In the genomic region with DNA sequence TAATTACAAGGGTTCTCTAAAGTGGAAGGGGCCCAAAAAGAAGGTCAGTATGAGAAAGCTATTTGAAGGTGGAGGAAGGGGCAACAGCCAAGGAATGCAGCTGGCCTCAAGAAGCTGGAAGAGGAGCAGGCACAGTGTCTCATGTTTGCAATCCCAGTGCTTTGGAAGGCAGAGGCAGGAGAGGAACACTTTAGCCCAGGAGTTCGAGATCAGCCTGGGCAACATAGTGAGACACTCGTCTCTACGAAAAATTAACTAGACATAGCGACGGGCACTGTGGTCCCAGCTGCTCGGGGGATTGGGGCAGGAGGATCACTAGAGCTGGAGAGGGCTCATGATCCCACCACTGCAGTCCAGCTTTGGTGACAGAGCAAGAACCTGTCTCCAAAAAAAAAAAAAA, we compare ENCODE assay signal across 9 cellular contexts. TPM values are rescaled to one million over a fixed set of nuclear protein-coding genes. Genes with fewer than 3 reads are reported as not detected.
DNase-seq lines count a peak whose midpoint lies in the region; ATAC-seq and TF ChIP-seq lines count a peak whose summit lies in the region.
"Had no signal": no experiment of that assay in that cellular context is flagged by ENCODE, and none has a peak within 500 bp of the region (broad histone marks: within the 10 kb centered on the region; RNA-seq: fewer than 3 reads in every experiment).

No MANE protein-coding gene starts in this region.

- POLR2A ChIA-PET in CD4-positive, alpha-beta memory T cell (lab: Charles Lee; ENCODE audit: partially characterized antibody), result interaction anchor here (0.8 to 2.7 kb wide), 9 partner anchors 13 to 707 kb away, joined by 3 to 17 read pairs (median 4); partner anchors contain the start of genes ALG11, INTS6, NEK5 and VPS36

- CTCF ChIA-PET in CD4-positive, alpha-beta memory T cell (lab: Charles Lee; ENCODE audit: partially characterized antibody), result interaction anchor here (0.7 to 1.7 kb wide), 5 partner anchors 9 to 291 kb away, joined by 3 to 9 read pairs (median 4); partner anchors contain the start of gene VPS36

- H3K27me3 Mint-ChIP-seq in CD4-positive, alpha-beta memory T cell, result no peaks in the 10 kb centered on the region
- no peaks in the 10 kb centered on the region for H3K27me3 Mint-ChIP-seq in dendritic cell treated with granulocyte-macrophage colony-stimulating factor and Interleukin-4, amounts not matched to agents 40 ng/mL and 50 ng/mL, for 4 days
- H3K27me3 Mint-ChIP-seq in osteocyte (ENCODE audit: unreplicated experiment), result no peaks in the 10 kb centered on the region

- H3K36me3 Mint-ChIP-seq in CD4-positive, alpha-beta memory T cell, result peaks cover 0 to 2% of the 10 kb centered on the region in 2 donors
- peaks cover 62% of the 10 kb centered on the region for H3K36me3 Mint-ChIP-seq in dendritic cell treated with granulocyte-macrophage colony-stimulating factor and Interleukin-4, amounts not matched to agents 40 ng/mL and 50 ng/mL, for 4 days (ENCODE audit: low read depth)
- no peaks in the 10 kb centered on the region for H3K36me3 Mint-ChIP-seq in osteocyte (ENCODE audit: unreplicated experiment)

- no peak for TF ChIP-seq POLR2A in esophagus squamous epithelium (IDR thresholded peaks at IDR 0.05)

- no peak for ATAC-seq in GM19463 (IDR thresholded peaks at IDR 0.05; ENCODE audit: unreplicated experiment)

- no peak overlapping the region for H3K27ac ChIP-seq in CD4-positive, alpha-beta memory T cell (ENCODE audit: low read depth, low read length)
- peak overlapping the region in 2 of 4 donors; percentile 75 to 93 for H3K27ac ChIP-seq in esophagus squamous epithelium

- no peaks in the 10 kb centered on the region for H3K36me3 ChIP-seq in CD4-positive, alpha-beta memory T cell (ENCODE audit: insufficient read depth, low read length)
- H3K36me3 ChIP-seq in MG63, result no peaks in the 10 kb centered on the region
- no peaks in the 10 kb centered on the region for H3K36me3 ChIP-seq in esophagus squamous epithelium

- no peaks in the 10 kb centered on the region for H3K9me3 ChIP-seq in CD4-positive, alpha-beta memory T cell (ENCODE audit: control insufficient read depth in 1 of 2, low read length in 2 of 2)
- H3K9me3 ChIP-seq in MG63 (no peaks in the 10 kb centered on the region), esophagus squamous epithelium (no peaks in the 10 kb centered on the region)

- H3K4me3 ChIP-seq in CD4-positive, alpha-beta memory T cell (ENCODE audit: low read length in 2 of 2), result peak overlapping the region in 1 of 2 donors; percentile 70
- H3K4me3 ChIP-seq in MG63, result peak overlapping the region; percentile 73; the same call in 1 of the 2 replicates
- H3K4me3 ChIP-seq in esophagus squamous epithelium, result peak overlapping the region in 2 of 4 donors; percentile 94 to 99

- peaks cover 27 to 46% (median 32%) of the 10 kb centered on the region in 4 donors for H3K4me1 Mint-ChIP-seq in CD4-positive, alpha-beta memory T cell
- H3K4me1 Mint-ChIP-seq in dendritic cell treated with granulocyte-macrophage colony-stimulating factor and Interleukin-4, amounts not matched to agents 40 ng/mL and 50 ng/mL, for 4 days (ENCODE audit: low read depth), result peaks cover 72% of the 10 kb centered on the region
- peaks cover 40% of the 10 kb centered on the region for H3K4me1 Mint-ChIP-seq in osteocyte (ENCODE audit: unreplicated experiment)

- intact Hi-C loops in CD4-positive, alpha-beta memory T cell (cut with micrococcal nuclease), result no loop called here
- intact Hi-C loops in dendritic cell treated with granulocyte-macrophage colony-stimulating factor and Interleukin-4, amounts not matched to agents 40 ng/mL and 50 ng/mL, for 4 days (cut with micrococcal nuclease), result loop anchor here (2.0 kb wide), 1 partner anchor 15 kb away; no protein-coding TSS in a partner anchor
- intact Hi-C loops in esophagus squamous epithelium (cut with DNase I), result no loop called here

- no peaks in the 10 kb centered on the region for H3K9me3 Mint-ChIP-seq in CD4-positive, alpha-beta memory T cell
- no peaks in the 10 kb centered on the region for H3K9me3 Mint-ChIP-seq in dendritic cell treated with granulocyte-macrophage colony-stimulating factor and Interleukin-4, amounts not matched to agents 40 ng/mL and 50 ng/mL, for 4 days
- H3K9me3 Mint-ChIP-seq in osteocyte (ENCODE audit: unreplicated experiment), result no peaks in the 10 kb centered on the region

- H3K4me3 Mint-ChIP-seq in CD4-positive, alpha-beta memory T cell, result peak overlapping the region; percentile 87 to 95 (median 92)
- peak overlapping the region; percentile 83 for H3K4me3 Mint-ChIP-seq in dendritic cell treated with granulocyte-macrophage colony-stimulating factor and Interleukin-4, amounts not matched to agents 40 ng/mL and 50 ng/mL, for 4 days
- peak overlapping the region; percentile 87 for H3K4me3 Mint-ChIP-seq in osteocyte (ENCODE audit: unreplicated experiment)

- WGBS in esophagus squamous epithelium, 2 donors, result 96 to 100% methylated on average over 5 to 6 of the region's 6 CpGs

- peak overlapping the region; percentile 9 to 93 (median 76) for H3K27ac Mint-ChIP-seq in CD4-positive, alpha-beta memory T cell
- peak overlapping the region; percentile 99 for H3K27ac Mint-ChIP-seq in dendritic cell treated with granulocyte-macrophage colony-stimulating factor and Interleukin-4, amounts not matched to agents 40 ng/mL and 50 ng/mL, for 4 days
- H3K27ac Mint-ChIP-seq in osteocyte (ENCODE audit: unreplicated experiment), result peak overlapping the region; percentile 97

- no peaks in the 10 kb centered on the region for H3K27me3 ChIP-seq in CD4-positive, alpha-beta memory T cell (ENCODE audit: insufficient read depth, low read length)
- H3K27me3 ChIP-seq in MG63, result no peaks in the 10 kb centered on the region
- H3K27me3 ChIP-seq in esophagus squamous epithelium, result no peaks in the 10 kb centered on the region

- peaks cover 15% of the 10 kb centered on the region for H3K4me1 ChIP-seq in CD4-positive, alpha-beta memory T cell (ENCODE audit: insufficient read depth, low read length)
- peaks cover 6 to 35% (median 18%) of the 10 kb centered on the region in 3 donors for H3K4me1 ChIP-seq in esophagus squamous epithelium

- DNase-seq in CD4-positive, alpha-beta memory T cell, result no peak
- DNase-seq in MG63 (no peak), osteocyte (ENCODE audit: extremely low spot score, unreplicated experiment) (no peak), esophagus squamous epithelium (lab: John Stamatoyannopoulos, UW) (no peak)
- DNase-seq in stimulated activated CD4-positive, alpha-beta T cell treated with anti-CD3 and anti-CD28 coated beads, Interleukin-12 subunit alpha, Interleukin-12 subunit beta, amount 100 ng/mL, for 4 hours, result no peak
- DNase-seq in effector CD4-positive, alpha-beta T cell, result no peak
- DNase-seq: cerebellar nuclear complex had no signal

- TF ChIP-seq CTCF in osteocyte (IDR thresholded peaks at IDR 0.05) (no peak), esophagus squamous epithelium (IDR thresholded peaks at IDR 0.05) (no peak)

RNA-seq across cellular contexts. Expression of gene NEK3, which starts 0.7 kb away (rescaled TPM):
- 1 to 10 TPM; 6.4 to 8.2 TPM for total RNA-seq in CD4-positive, alpha-beta memory T cell
- 1 to 10 TPM; 3.4 to 7.3 TPM for polyA plus RNA-seq in CD4-positive, alpha-beta memory T cell
- 6.7 and 6.9 TPM in 2 replicates for total RNA-seq in MG63 (2014; rRNA removed; shearing (Covaris generic); ENCODE audit: low replicate concordance)
- total RNA-seq in osteocyte (19.9 and 23.6 TPM in 2 replicates), esophagus squamous epithelium (1 to 10 TPM; 2.2 to 9.0 (median 5.8) TPM)

RNA-seq across cellular contexts. Expression of gene NEK5, which starts 31.2 kb away (rescaled TPM):
- not detected for total RNA-seq in CD4-positive, alpha-beta memory T cell
- under 1 TPM in 1 of 2 donors, not detected in 1; 0.06 TPM for polyA plus RNA-seq in CD4-positive, alpha-beta memory T cell
- 0.20 TPM in 1 of 2 replicates, not detected in the other for total RNA-seq in MG63 (2014; rRNA removed; shearing (Covaris generic); ENCODE audit: low replicate concordance)
- 0.40 TPM in 1 of 2 replicates, not detected in the other for total RNA-seq in osteocyte
- under 1 TPM in 2 of 4 donors, not detected in 2; 0.18 to 0.38 TPM for total RNA-seq in esophagus squamous epithelium
